ENCODE assay signal across 8 cellular contexts in genomic region chr14:91058017-91058675, GRCh38. TPM values are rescaled to one million over a fixed set of nuclear protein-coding genes. Genes with fewer than 3 reads are reported as not detected.
DNase-seq lines count a peak whose midpoint lies in the region; ATAC-seq, FAIRE-seq and TF ChIP-seq lines count a peak whose summit lies in the region.

No MANE protein-coding gene starts in this region.

- H3K4me1 Mint-ChIP-seq in Caco-2 (ENCODE audit: low read depth, unreplicated experiment) = no peaks in the 10 kb centered on the region
- H3K4me1 Mint-ChIP-seq in stimulated activated effector memory CD8-positive, alpha-beta T cell treated with anti-CD3 and anti-CD28 coated beads, Interleukin-12 subunit alpha, Interleukin-12 subunit beta, amount 100 ng/mL, for 72 hours = peaks cover 45% of the 10 kb centered on the region

- H3K27ac Mint-ChIP-seq in Caco-2 (ENCODE audit: unreplicated experiment) = no peak overlapping the region
- no peak overlapping the region for H3K27ac Mint-ChIP-seq in stimulated activated effector memory CD8-positive, alpha-beta T cell treated with anti-CD3 and anti-CD28 coated beads, Interleukin-12 subunit alpha, Interleukin-12 subunit beta, amount 100 ng/mL, for 72 hours

- no peak for TF ChIP-seq CTCF in Caco-2 (IDR thresholded peaks at IDR 0.05; ENCODE audit: insufficient read depth in 1 of 2, low read depth in 1 of 2, low read length in 1 of 2, severe bottlenecking in 1 of 2, unreplicated experiment in 1 of 2)
- no peak for TF ChIP-seq CTCF in body of pancreas (IDR thresholded peaks at IDR 0.05)
- no peak for TF ChIP-seq CTCF in D721Med (IDR thresholded peaks at IDR 0.05; ENCODE audit: insufficient read depth, missing control alignments)

- H3K27me3 ChIP-seq in Caco-2 (replicated peaks; ENCODE audit: control insufficient read depth, insufficient read depth, low read length) = no peaks in the 10 kb centered on the region
- H3K27me3 ChIP-seq in body of pancreas = no peaks in the 10 kb centered on the region
- no peaks in the 10 kb centered on the region for H3K27me3 ChIP-seq in muscle layer of duodenum (ENCODE audit: low read depth, low read length)

- no peaks in the 10 kb centered on the region for H3K27me3 Mint-ChIP-seq in Caco-2 (ENCODE audit: insufficient read depth, unreplicated experiment)

- POLR2A ChIA-PET in Caco-2 (lab: Charles Lee) = no interaction called here

- TF ChIP-seq POLR2A in body of pancreas (IDR thresholded peaks at IDR 0.05) = no peak

- no peak for ATAC-seq in body of pancreas
- ATAC-seq in stimulated activated effector memory CD8-positive, alpha-beta T cell treated with anti-CD3 and anti-CD28 coated beads, Interleukin-12 subunit alpha, Interleukin-12 subunit beta, amount 100 ng/mL, for 72 hours = no peak
- no peak for ATAC-seq in left ventricle myocardium superior

- H3K4me1 ChIP-seq in Caco-2 (no peaks in the 10 kb centered on the region), body of pancreas (peaks cover 6% of the 10 kb centered on the region), muscle layer of duodenum (ENCODE audit: control insufficient read depth in 1 of 2, insufficient read depth in 2 of 2, low read length in 2 of 2) (peaks cover 3 to 25% of the 10 kb centered on the region in 2 donors)

- H3K4me3 ChIP-seq in Caco-2 (ENCODE audit: low read depth, low read length) (no peak overlapping the region), body of pancreas (no peak overlapping the region), muscle layer of duodenum (ENCODE audit: low read depth in 1 of 2, low read length in 2 of 2) (peak overlapping the region; percentile 27 to 94)

- FAIRE-seq in D721Med (lab: Jason Lieb, UNC) = no peak

- no peaks in the 10 kb centered on the region for H3K9me3 Mint-ChIP-seq in Caco-2 (ENCODE audit: unreplicated experiment)
- H3K9me3 Mint-ChIP-seq in stimulated activated effector memory CD8-positive, alpha-beta T cell treated with anti-CD3 and anti-CD28 coated beads, Interleukin-12 subunit alpha, Interleukin-12 subunit beta, amount 100 ng/mL, for 72 hours = no peaks in the 10 kb centered on the region

- no peak for DNase-seq in Caco-2
- peak; percentile 68 for DNase-seq in MV-4-11 (lab: John Stamatoyannopoulos, UW)
- no peak for DNase-seq in body of pancreas
- DNase-seq in hepatic stellate cell (ENCODE audit: low spot score) = no peak
- DNase-seq in D721Med (ENCODE audit: insufficient read length, low spot score) = no peak
- DNase-seq in stimulated activated effector memory CD8-positive, alpha-beta T cell treated with anti-CD3 and anti-CD28 coated beads, Interleukin-12 subunit alpha, Interleukin-12 subunit beta, amount 100 ng/mL, for 72 hours (ENCODE audit: low spot score in 2 of 2) = no peak
- DNase-seq in left ventricle myocardium superior = no peak

- WGBS in body of pancreas, 2 donors = 52 to 58% methylated on average over 7 of the region's 7 CpGs

- H3K36me3 ChIP-seq in Caco-2 (ENCODE audit: control insufficient read depth, insufficient read depth, low read length) (no peaks in the 10 kb centered on the region), body of pancreas (replicated peaks in 1 of 2; ENCODE audit: insufficient read depth in 1 of 2, low read depth in 2 of 2) (no peaks in the 10 kb centered on the region), muscle layer of duodenum (ENCODE audit: control insufficient read depth in 1 of 2, insufficient read depth in 2 of 2, low read length in 2 of 2) (no peaks in the 10 kb centered on the region)

- H3K27ac ChIP-seq in body of pancreas (peak overlapping the region in 3 of 4 donors; percentile 18 to 95 (median 92)), muscle layer of duodenum (ENCODE audit: low read length) (peak overlapping the region; percentile 25)

- intact Hi-C loops in Caco-2 (cut with micrococcal nuclease; ENCODE audit: unreplicated experiment) = no loop called here
- intact Hi-C loops in body of pancreas (cut with DNase I) = no loop called here
- intact Hi-C loops in left ventricle myocardium superior (cut with micrococcal nuclease) = loop anchor here (10.0 kb wide), 1 partner anchor 143 kb away; no protein-coding TSS in a partner anchor

- CTCF ChIA-PET in Caco-2 (lab: Charles Lee) = interaction anchor here (1.4 kb wide), 1 partner anchor 115 kb away, joined by 7 read pairs; no protein-coding TSS in a partner anchor

- H3K36me3 Mint-ChIP-seq in Caco-2 (ENCODE audit: insufficient read depth, unreplicated experiment) = no peaks in the 10 kb centered on the region
- peaks cover 25% of the 10 kb centered on the region for H3K36me3 Mint-ChIP-seq in stimulated activated effector memory CD8-positive, alpha-beta T cell treated with anti-CD3 and anti-CD28 coated beads, Interleukin-12 subunit alpha, Interleukin-12 subunit beta, amount 100 ng/mL, for 72 hours

- no peaks in the 10 kb centered on the region for H3K9me3 ChIP-seq in Caco-2
- H3K9me3 ChIP-seq in body of pancreas = no peaks in the 10 kb centered on the region
- no peaks in the 10 kb centered on the region for H3K9me3 ChIP-seq in muscle layer of duodenum (ENCODE audit: control insufficient read depth in 1 of 2, low read length in 2 of 2)

- H3K4me3 Mint-ChIP-seq in Caco-2 (ENCODE audit: unreplicated experiment) = peak overlapping the region; percentile 27
- no peak overlapping the region for H3K4me3 Mint-ChIP-seq in stimulated activated effector memory CD8-positive, alpha-beta T cell treated with anti-CD3 and anti-CD28 coated beads, Interleukin-12 subunit alpha, Interleukin-12 subunit beta, amount 100 ng/mL, for 72 hours

- BruUV-seq in Caco-2 (replicated peaks; lab: Mats Ljungman, UMichigan) = TSS peak; percentile 23

RNA-seq across cellular contexts. Expression of gene RPS6KA5, which starts 2.3 kb away (rescaled TPM):
- total RNA-seq in Caco-2 (2022) (5.7 and 6.0 TPM in 2 replicates), body of pancreas (1 to 10 TPM in 1 of 2 donors, under 1 TPM in 1; 0.66 to 2.9 TPM), left ventricle myocardium superior (11.9 TPM)

RNA-seq across cellular contexts. Expression of gene DGLUCY, which starts 55.7 kb away (rescaled TPM):
- total RNA-seq in Caco-2 (2022) (47.8 and 54.8 TPM in 2 replicates), body of pancreas (10 to 100 TPM; 30.9 to 77.8 TPM), left ventricle myocardium superior (254 TPM)

Comparison
In these comparisons a context has a peak if more than half of its experiments do, and no peak if none do; other contexts are left out.
1. H3K4me3 ChIP-seq: peak in muscle layer of duodenum (2 of 2); none in Caco-2 (single experiment) and body of pancreas (0 of 2).